ENCODE assay signal across 17 cellular contexts in the genomic region with DNA sequence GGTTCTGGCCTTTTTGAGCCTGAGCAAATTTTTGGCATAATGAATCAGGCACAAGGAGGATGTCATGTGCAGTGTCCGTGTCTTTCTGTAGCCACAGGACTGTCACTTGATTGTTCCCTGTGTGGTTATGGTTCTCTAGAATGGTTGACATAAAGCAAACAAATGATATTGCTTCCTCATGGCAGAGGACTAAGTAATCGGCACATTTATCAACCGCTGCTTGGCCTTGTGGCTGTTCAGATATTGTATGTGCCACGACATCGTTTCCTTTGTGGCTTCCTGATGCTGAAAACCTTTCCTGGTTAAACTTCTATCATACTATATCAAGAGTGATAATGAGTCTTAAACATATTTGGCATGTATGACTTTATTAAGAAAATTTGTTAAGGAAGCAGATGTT.
A peak's percentile ranks its signal among the peaks of the same experiment; 100 is the strongest.
DNase-seq lines count a peak whose midpoint lies in the region; ATAC-seq and TF ChIP-seq lines count a peak whose summit lies in the region.
"Had no signal": no experiment of that assay in that cellular context is flagged by ENCODE, and none has a peak within 500 bp of the region (broad histone marks: within the 10 kb centered on the region; RNA-seq: fewer than 3 reads in every experiment).

No MANE protein-coding gene starts in this region.

- no peak for ATAC-seq in HG02642 (IDR thresholded peaks at IDR 0.05; ENCODE audit: poor library complexity, unreplicated experiment)
- no peak for ATAC-seq in GM19023 (IDR thresholded peaks at IDR 0.05; ENCODE audit: unreplicated experiment)
- ATAC-seq: heart left ventricle, T-cell had no signal

- no peak overlapping the region for H3K9ac ChIP-seq in HUES48 (ENCODE audit: low read depth, low read length)

- no TSS peak for BruUV-seq in Caco-2 (replicated peaks; lab: Mats Ljungman, UMichigan)

- H3K36me3 Mint-ChIP-seq in Caco-2 (ENCODE audit: insufficient read depth, unreplicated experiment), result peaks cover 9% of the 10 kb centered on the region
- no peaks in the 10 kb centered on the region for H3K36me3 Mint-ChIP-seq in T-helper 2 cell treated with Interferon-gamma antibody and Interleukin-4, amounts not matched to agents 5 μg/mL and 100 μg/mL, for 36 hours (ENCODE audit: low read depth)
- H3K36me3 Mint-ChIP-seq: T-cell had no signal

- H3K4me1 Mint-ChIP-seq in Caco-2 (ENCODE audit: low read depth, unreplicated experiment), result peaks cover 20% of the 10 kb centered on the region
- H3K4me1 Mint-ChIP-seq in T-helper 2 cell treated with Interferon-gamma antibody and Interleukin-4, amounts not matched to agents 5 μg/mL and 100 μg/mL, for 36 hours (ENCODE audit: low read depth), result peaks cover 16% of the 10 kb centered on the region

- POLR2A ChIA-PET in Caco-2 (lab: Charles Lee), result no interaction called here

- no peak overlapping the region for H3K4me3 ChIP-seq in Caco-2 (ENCODE audit: low read depth, low read length)
- H3K4me3 ChIP-seq in HUES48 (ENCODE audit: low read depth, low read length), result no peak overlapping the region
- H3K4me3 ChIP-seq: heart left ventricle had no signal

- no peaks in the 10 kb centered on the region for H3K27me3 ChIP-seq in Caco-2 (replicated peaks; ENCODE audit: control insufficient read depth, insufficient read depth, low read length)
- H3K27me3 ChIP-seq in HUES48 (ENCODE audit: control insufficient read depth, insufficient read depth, low read length), result no peaks in the 10 kb centered on the region
- H3K27me3 ChIP-seq: BE2C, heart left ventricle had no signal

- peak overlapping the region; percentile 54 for H3K27ac ChIP-seq in HUES48 (ENCODE audit: low read depth, low read length)
- H3K27ac ChIP-seq: heart left ventricle had no signal

- intact Hi-C loops in Caco-2 (cut with micrococcal nuclease; ENCODE audit: unreplicated experiment), result loop anchor here (10.0 kb wide), 2 partner anchors 109 to 501 kb away; no protein-coding TSS in a partner anchor

- H3K4me1 ChIP-seq in Caco-2, result peaks cover 31% of the 10 kb centered on the region
- H3K4me1 ChIP-seq in HUES48 (ENCODE audit: control insufficient read depth, insufficient read depth, low read length), result no peaks in the 10 kb centered on the region

- H3K9me3 ChIP-seq in Caco-2 (peaks cover 15% of the 10 kb centered on the region), HUES48 (ENCODE audit: control insufficient read depth, insufficient read depth, low read length) (no peaks in the 10 kb centered on the region)
- H3K9me3 ChIP-seq: BE2C had no signal

- peak overlapping the region; percentile 51 for H3K4me3 Mint-ChIP-seq in Caco-2 (ENCODE audit: unreplicated experiment)
- H3K4me3 Mint-ChIP-seq in T-helper 2 cell treated with Interferon-gamma antibody and Interleukin-4, amounts not matched to agents 5 μg/mL and 100 μg/mL, for 36 hours, result peak overlapping the region; percentile 7
- H3K4me3 Mint-ChIP-seq: activated T-helper 1 cell treated with anti-CD3 and anti-CD28 coated beads, Interleukin-12 subunit alpha, Interleukin-12 subunit beta, Interleukin-2, Interleukin-4 antibody, amounts not matched to agents 30 ng/mL and 10 ng/mL and 1 ng/mL, durations not matched to agents 14 hours and 24 hours and 36 hours; T-cell had no signal

- no peaks in the 10 kb centered on the region for H3K27me3 Mint-ChIP-seq in Caco-2 (ENCODE audit: insufficient read depth, unreplicated experiment)
- H3K27me3 Mint-ChIP-seq in T-helper 2 cell treated with Interferon-gamma antibody and Interleukin-4, amounts not matched to agents 5 μg/mL and 100 μg/mL, for 36 hours (ENCODE audit: low read depth), result no peaks in the 10 kb centered on the region
- H3K27me3 Mint-ChIP-seq: T-cell had no signal

- peaks cover 23% of the 10 kb centered on the region for H3K9me3 Mint-ChIP-seq in Caco-2 (ENCODE audit: unreplicated experiment)
- H3K9me3 Mint-ChIP-seq in T-helper 2 cell treated with Interferon-gamma antibody and Interleukin-4, amounts not matched to agents 5 μg/mL and 100 μg/mL, for 36 hours, result peaks cover 6% of the 10 kb centered on the region
- H3K9me3 Mint-ChIP-seq: activated T-helper 1 cell treated with anti-CD3 and anti-CD28 coated beads, Interleukin-12 subunit alpha, Interleukin-12 subunit beta, Interleukin-2, Interleukin-4 antibody, amounts not matched to agents 30 ng/mL and 10 ng/mL and 1 ng/mL, durations not matched to agents 14 hours and 24 hours and 36 hours had no signal

- peak overlapping the region; percentile 48 for H3K27ac Mint-ChIP-seq in Caco-2 (ENCODE audit: unreplicated experiment)
- H3K27ac Mint-ChIP-seq in T-helper 2 cell treated with Interferon-gamma antibody and Interleukin-4, amounts not matched to agents 5 μg/mL and 100 μg/mL, for 36 hours, result no peak overlapping the region
- H3K27ac Mint-ChIP-seq: activated T-helper 1 cell treated with anti-CD3 and anti-CD28 coated beads, Interleukin-12 subunit alpha, Interleukin-12 subunit beta, Interleukin-2, Interleukin-4 antibody, amounts not matched to agents 30 ng/mL and 10 ng/mL and 1 ng/mL, durations not matched to agents 14 hours and 24 hours and 36 hours; T-cell had no signal

- DNase-seq in Caco-2, result peak in 1 of 2 experiments; percentile 33
- DNase-seq in T-helper 2 cell treated with Interferon-gamma antibody and Interleukin-4, amounts not matched to agents 5 μg/mL and 100 μg/mL, for 36 hours (ENCODE audit: low spot score), result peak; percentile 7
- peak; percentile 62 for DNase-seq in kidney tubule cell (ENCODE audit: low spot score)
- DNase-seq in activated T-cell treated with anti-CD3 and anti-CD28 coated beads, Interleukin-2, amount 50 U/mL, for 48 hours, result no peak
- no peak for DNase-seq in NCI-H748 treated with DMSO at 0.1 percent for 48 hours (lab: John Stamatoyannopoulos, UW)
- DNase-seq: activated CD4-positive, alpha-beta T cell treated with anti-CD3 and anti-CD28 coated beads for 4 hours; amniotic stem cell; BE2C; heart left ventricle; NCI-H1105 treated with DMSO at 0.1 percent for 48 hours; posterior cingulate gyrus; stimulated activated CD4-positive, alpha-beta T cell treated with anti-CD3 and anti-CD28 coated beads, Interleukin-15, amount 100 ng/mL, for 24 hours; T-cell had no signal

- no peak for TF ChIP-seq CTCF in Caco-2 (IDR thresholded peaks at IDR 0.05; ENCODE audit: insufficient read depth in 1 of 2, low read depth in 1 of 2, low read length in 1 of 2, severe bottlenecking in 1 of 2, unreplicated experiment in 1 of 2)

- H3K36me3 ChIP-seq in Caco-2 (ENCODE audit: control insufficient read depth, insufficient read depth, low read length) (no peaks in the 10 kb centered on the region), HUES48 (ENCODE audit: control insufficient read depth, insufficient read depth, low read length) (no peaks in the 10 kb centered on the region)
- H3K36me3 ChIP-seq: BE2C, heart left ventricle had no signal

- CTCF ChIA-PET in Caco-2 (lab: Charles Lee), result no interaction called here

Comparison
In these comparisons a context has a peak if more than half of its experiments do, and no peak if none do; other contexts are left out.
1. DNase-seq: peak in T-helper 2 cell treated with Interferon-gamma antibody and Interleukin-4, amounts not matched to agents 5 μg/mL and 100 μg/mL, for 36 hours (single experiment) and kidney tubule cell (single experiment); none in activated T-cell treated with anti-CD3 and anti-CD28 coated beads, Interleukin-2, amount 50 U/mL, for 48 hours (0 of 2) and NCI-H748 treated with DMSO at 0.1 percent for 48 hours (single experiment).